8 cellular contexts compared by ENCODE assay signal in genomic region chr3:156509209-156510174, GRCh38. TPM values are rescaled to one million over a fixed set of nuclear protein-coding genes. Genes with fewer than 3 reads are reported as not detected.
A peak's percentile ranks its signal among the peaks of the same experiment; 100 is the strongest.
DNase-seq lines count a peak whose midpoint lies in the region; ATAC-seq and TF ChIP-seq lines count a peak whose summit lies in the region.

No MANE protein-coding gene starts in this region.

- no peak overlapping the region for H3K27ac ChIP-seq in left lung
- H3K27ac ChIP-seq in aorta (ENCODE audit: low read depth in 1 of 2, low read length in 2 of 2) = peak overlapping the region in 1 of 2 donors; percentile 20

- H3K4me1 ChIP-seq in NT2/D1 (ENCODE audit: insufficient read depth, insufficient read length) = no peaks in the 10 kb centered on the region
- H3K4me1 ChIP-seq in left lung = no peaks in the 10 kb centered on the region
- no peaks in the 10 kb centered on the region for H3K4me1 ChIP-seq in aorta (ENCODE audit: control insufficient read depth in 1 of 2, insufficient read depth in 2 of 2, low read length in 2 of 2)

- H3K27me3 ChIP-seq in NT2/D1 (ENCODE audit: insufficient read depth, insufficient read length) (no peaks in the 10 kb centered on the region), left lung (no peaks in the 10 kb centered on the region), aorta (ENCODE audit: control insufficient read depth in 1 of 2, insufficient read depth in 2 of 2, low read length in 1 of 2) (no peaks in the 10 kb centered on the region)

- H3K36me3 ChIP-seq in NT2/D1 (ENCODE audit: insufficient read depth, insufficient read length, low read length) = no peaks in the 10 kb centered on the region
- no peaks in the 10 kb centered on the region for H3K36me3 ChIP-seq in left lung
- H3K36me3 ChIP-seq in aorta (ENCODE audit: control insufficient read depth in 1 of 2, insufficient read depth in 2 of 2, low read length in 1 of 2) = no peaks in the 10 kb centered on the region

- no peak overlapping the region for H3K9ac ChIP-seq in NT2/D1 (ENCODE audit: insufficient read length, low read depth)

- peak; percentile 66 for ATAC-seq in GM21360 (IDR thresholded peaks at IDR 0.05; ENCODE audit: unreplicated experiment)
- peak; percentile 88 for ATAC-seq in left lung
- peak; percentile 83 for ATAC-seq in aorta (ENCODE audit: low FRiP score)

- no peak overlapping the region for H3K4me3 ChIP-seq in NT2/D1 (ENCODE audit: insufficient read length, low read depth)
- H3K4me3 ChIP-seq in left lung = no peak overlapping the region
- no peak overlapping the region for H3K4me3 ChIP-seq in aorta (ENCODE audit: low read length in 2 of 2)

- peak; percentile 59 to 68 for TF ChIP-seq CTCF in left lung (IDR thresholded peaks at IDR 0.05)

- H3K9me3 ChIP-seq in NT2/D1 (ENCODE audit: insufficient read depth, low read length) (no peaks in the 10 kb centered on the region), left lung (no peaks in the 10 kb centered on the region), aorta (ENCODE audit: control insufficient read depth, low read length) (no peaks in the 10 kb centered on the region)

- intact Hi-C loops in left lung (cut with DNase I) (loop anchor here in 1 of 2 donors (10.0 kb wide), 1 partner anchor 355 kb away; no protein-coding TSS in a partner anchor), aorta (cut with DNase I) (loop anchor here (1.0 to 10.0 kb wide), 5 partner anchors 55 to 465 kb away; no protein-coding TSS in a partner anchor)

- 67 to 69% methylated on average over 5 of the region's 5 CpGs for WGBS in aorta, 2 donors

- peak; percentile 24 for DNase-seq in DMS79 (lab: John Stamatoyannopoulos, UW)
- peak; percentile 17 for DNase-seq in HuH-7 (ENCODE audit: low spot score)
- peak; percentile 38 for DNase-seq in NT2/D1 (ENCODE audit: low read depth, low spot score)
- DNase-seq in cerebellar cortex (ENCODE audit: low spot score) = peak; percentile 88
- DNase-seq in left lung = no peak
- DNase-seq in aorta = no peak
- no peak for DNase-seq in GOT3 (lab: John Stamatoyannopoulos, UW)

RNA-seq across cellular contexts. Expression of gene SSR3, which starts 45.4 kb away (rescaled TPM):
- total RNA-seq in left lung (100 to 1,000 TPM; 268 to 336 TPM), aorta (100 to 1,000 TPM; 120 to 135 TPM)
- polyA plus RNA-seq in aorta = 100 to 1,000 TPM in 1 of 2 donors, 10 to 100 TPM in 1; 69.3 to 105 TPM

Comparison
In these comparisons a context has a peak if more than half of its experiments do, and no peak if none do; other contexts are left out.
1. DNase-seq: peak in DMS79 (single experiment), HuH-7 (single experiment), NT2/D1 (single experiment) and cerebellar cortex (single experiment); none in left lung (0 of 2), aorta (0 of 2) and GOT3 (single experiment).
2. Peak in every context shown above with its lines, with median percentiles within 50 percentile points of each other: ATAC-seq.